9 cellular contexts compared by ENCODE assay signal in genomic region chr17:74457146-74457819, GRCh38. TPM values are rescaled to one million over a fixed set of nuclear protein-coding genes. Genes with fewer than 3 reads are reported as not detected.
DNase-seq lines count a peak whose midpoint lies in the region; ATAC-seq, FAIRE-seq and TF ChIP-seq lines count a peak whose summit lies in the region.
"Had no signal": no experiment of that assay in that cellular context is flagged by ENCODE, and none has a peak within 500 bp of the region (broad histone marks: within the 10 kb centered on the region; RNA-seq: fewer than 3 reads in every experiment).

No MANE protein-coding gene starts in this region.

- H3K4me1 ChIP-seq in testis: peaks cover 24% of the 10 kb centered on the region

- no peaks in the 10 kb centered on the region for H3K9me3 ChIP-seq in testis

- intact Hi-C loops in testis (cut with DNase I; ENCODE audit: low total_unique reads): no loop called here

- no peak for FAIRE-seq in RCC 7860 (lab: Jason Lieb, UNC)

- no peak overlapping the region for H3K27ac ChIP-seq in testis
- H3K27ac ChIP-seq: SK-N-MC had no signal

- no peaks in the 10 kb centered on the region for H3K36me3 ChIP-seq in testis (ENCODE audit: low read depth, missing control alignments)

- 37 to 52% methylated on average over 18 of the region's 18 CpGs for WGBS in testis, 2 donors

- no peak overlapping the region for H3K4me3 ChIP-seq in fibroblast of pulmonary artery (replicated peaks; ENCODE audit: low read depth, low read length)
- H3K4me3 ChIP-seq in testis: no peak overlapping the region
- H3K4me3 ChIP-seq: SK-N-MC had no signal

- TF ChIP-seq CTCF in fibroblast of pulmonary artery (IDR thresholded peaks at IDR 0.05; ENCODE audit: low read length, missing control alignments) (peak; percentile 85), testis (IDR thresholded peaks at IDR 0.05) (peak; percentile 94 to 96 (median 96))

- no peak for ATAC-seq in GM18870 (IDR thresholded peaks at IDR 0.05; ENCODE audit: unreplicated experiment)

- no peaks in the 10 kb centered on the region for H3K27me3 ChIP-seq in testis

- no peak for TF ChIP-seq POLR2A in testis (IDR thresholded peaks at IDR 0.05)

- peak; percentile 61 for DNase-seq in COLO668 (lab: John Stamatoyannopoulos, UW; ENCODE audit: unreplicated experiment)
- DNase-seq in HT-29 (ENCODE audit: low spot score): peak; percentile 81
- DNase-seq in RCC 7860 (ENCODE audit: low spot score): peak; percentile 33
- DNase-seq in activated T-helper 1 cell treated with anti-CD3 and anti-CD28 coated beads, Interleukin-2, amount 50 U/mL, for 16 hours (ENCODE audit: low read depth in 1 of 2, low spot score in 1 of 2): peak; percentile 54 to 63
- DNase-seq in fibroblast of pulmonary artery (ENCODE audit: low read depth): peak; percentile 73
- DNase-seq in nucleus accumbens (lab: John Stamatoyannopoulos, UW): peak in 50 of 56 donors; percentile 20 to 90 (median 64)
- peak; percentile 83 for DNase-seq in testis

RNA-seq across cellular contexts. Expression of gene CD300A, which starts 9.2 kb away (rescaled TPM):
- not detected in 2 replicates for total RNA-seq in HT-29 (2014; rRNA removed; shearing (Covaris generic))
- 1 to 10 TPM; 2.0 to 2.4 TPM for total RNA-seq in testis
- 3.7 TPM for polyA plus RNA-seq in testis (ENCODE audit: insufficient read depth, low read depth, low replicate concordance)

RNA-seq across cellular contexts. Expression of gene GPRC5C, which starts 25.4 kb away (rescaled TPM):
- total RNA-seq in HT-29 (2014; rRNA removed; shearing (Covaris generic)): 145 and 149 TPM in 2 replicates
- 10 to 100 TPM in 1 of 2 donors, 1 to 10 TPM in 1; 6.8 to 19.0 TPM for total RNA-seq in testis
- polyA plus RNA-seq in testis (ENCODE audit: insufficient read depth, low read depth, low replicate concordance): 14.1 TPM

Comparison
In these comparisons a context has a peak if more than half of its experiments do, and no peak if none do; other contexts are left out.
1. DNase-seq: peak in every context shown above with its lines; median percentile 83 in testis; 81 in HT-29; 73 in fibroblast of pulmonary artery; 64 in nucleus accumbens; 61 in COLO668; 58 in activated T-helper 1 cell treated with anti-CD3 and anti-CD28 coated beads, Interleukin-2, amount 50 U/mL, for 16 hours; 33 in RCC 7860.